Comparison of ENCODE assay signal across 24 cellular contexts in the genomic region with DNA sequence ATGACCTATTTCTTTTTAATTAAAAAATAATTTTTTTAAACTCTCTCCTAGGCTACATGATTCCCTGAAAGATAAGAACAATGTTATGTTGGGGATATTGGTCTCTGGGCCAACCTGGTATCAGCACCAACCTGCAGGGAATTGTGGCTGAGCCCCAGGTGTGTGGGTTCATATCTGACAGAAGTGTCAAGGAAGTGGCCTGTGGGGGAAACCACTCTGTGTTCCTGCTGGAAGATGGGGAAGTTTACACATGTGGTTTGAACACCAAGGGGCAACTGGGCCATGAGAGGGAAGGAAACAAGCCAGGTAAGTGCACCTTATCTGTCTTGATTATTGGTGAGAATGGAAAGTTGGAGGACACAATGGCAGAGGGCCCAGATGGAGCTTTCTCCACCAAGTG. TPM values are rescaled to one million over a fixed set of nuclear protein-coding genes. Genes with fewer than 3 reads are reported as not detected.
DNase-seq lines count a peak whose midpoint lies in the region; ATAC-seq and TF ChIP-seq lines count a peak whose summit lies in the region.
"Had no signal": no experiment of that assay in that cellular context is flagged by ENCODE, and none has a peak within 500 bp of the region (broad histone marks: within the 10 kb centered on the region; RNA-seq: fewer than 3 reads in every experiment).

No MANE protein-coding gene starts in this region.

- H3K4me3 Mint-ChIP-seq in activated CD4-positive, alpha-beta T cell treated with anti-CD3 and anti-CD28 coated beads, Interleukin-2, amount 10 ng/mL, durations not matched to agents 24 days and 14 days = no peak overlapping the region
- peak overlapping the region; percentile 22 to 73 (median 53) for H3K4me3 Mint-ChIP-seq in naive thymus-derived CD4-positive, alpha-beta T cell

- no peaks in the 10 kb centered on the region for H3K27me3 ChIP-seq in naive thymus-derived CD4-positive, alpha-beta T cell (ENCODE audit: control insufficient read depth in 2 of 2, insufficient read depth in 2 of 2, low read length in 2 of 2)
- H3K27me3 ChIP-seq in brain microvascular endothelial cell (replicated peaks) = no peaks in the 10 kb centered on the region
- H3K27me3 ChIP-seq: hepatocyte, tibial nerve had no signal

- no peaks in the 10 kb centered on the region for H3K9me3 ChIP-seq in naive thymus-derived CD4-positive, alpha-beta T cell (ENCODE audit: control insufficient read depth in 2 of 3, low read length in 3 of 3)
- H3K9me3 ChIP-seq: mucosa of descending colon, SK-N-SH, tibial nerve had no signal

- no peaks in the 10 kb centered on the region for H3K27me3 Mint-ChIP-seq in activated CD4-positive, alpha-beta T cell treated with anti-CD3 and anti-CD28 coated beads, Interleukin-2, amount 10 ng/mL, durations not matched to agents 24 days and 14 days
- H3K27me3 Mint-ChIP-seq in naive thymus-derived CD4-positive, alpha-beta T cell = no peaks in the 10 kb centered on the region

- in situ Hi-C loops in brain microvascular endothelial cell (cut with HindIII; ENCODE audit: low pct_ligation_motif_present, low sequenced_read_pairs) = no loop called here

- TF ChIP-seq CTCF in brain microvascular endothelial cell (IDR thresholded peaks at IDR 0.05; ENCODE audit: low read depth, low read length, missing control alignments) = no peak

- CTCF ChIA-PET in naive thymus-derived CD4-positive, alpha-beta T cell (lab: Charles Lee) = no interaction called here

- peaks cover 61% of the 10 kb centered on the region for H3K36me3 Mint-ChIP-seq in activated CD4-positive, alpha-beta T cell treated with anti-CD3 and anti-CD28 coated beads, Interleukin-2, amount 10 ng/mL, durations not matched to agents 24 days and 14 days (ENCODE audit: low read depth)
- peaks cover 25 to 75% (median 66%) of the 10 kb centered on the region in 5 donors for H3K36me3 Mint-ChIP-seq in naive thymus-derived CD4-positive, alpha-beta T cell

- peaks cover 24 to 27% of the 10 kb centered on the region in 2 donors for H3K4me1 ChIP-seq in naive thymus-derived CD4-positive, alpha-beta T cell (ENCODE audit: control insufficient read depth in 2 of 2, insufficient read depth in 2 of 2, low read length in 2 of 2)

- ATAC-seq in GM21423 (IDR thresholded peaks at IDR 0.05; ENCODE audit: unreplicated experiment) = peak; percentile 59
- ATAC-seq in naive thymus-derived CD4-positive, alpha-beta T cell = peak; percentile 46
- ATAC-seq: mucosa of descending colon, Panc1 had no signal

- no peak overlapping the region for H3K4me3 ChIP-seq in naive thymus-derived CD4-positive, alpha-beta T cell (ENCODE audit: low read length)
- H3K4me3 ChIP-seq in brain microvascular endothelial cell (ENCODE audit: low read depth, low read length) = no peak overlapping the region
- H3K4me3 ChIP-seq: hepatocyte, mucosa of descending colon, tibial nerve had no signal

- no peak overlapping the region for H3K27ac ChIP-seq in naive thymus-derived CD4-positive, alpha-beta T cell (ENCODE audit: low read depth, low read length)
- H3K27ac ChIP-seq in brain microvascular endothelial cell = no peak overlapping the region
- H3K27ac ChIP-seq: C4-2B, hepatocyte, tibial nerve had no signal

- POLR2A ChIA-PET in naive thymus-derived CD4-positive, alpha-beta T cell (lab: Charles Lee) = interaction anchor here (11.0 kb wide), 1 partner anchor 12 kb away, joined by 167 read pairs; a partner anchor contains a TSS

- H3K36me3 ChIP-seq in naive thymus-derived CD4-positive, alpha-beta T cell (ENCODE audit: control insufficient read depth in 2 of 3, insufficient read depth in 3 of 3, low read length in 3 of 3) = peaks cover 0 to 40% (median 8%) of the 10 kb centered on the region in 3 experiments
- no peaks in the 10 kb centered on the region for H3K36me3 ChIP-seq in brain microvascular endothelial cell (replicated peaks)

- H3K9me3 Mint-ChIP-seq in activated CD4-positive, alpha-beta T cell treated with anti-CD3 and anti-CD28 coated beads, Interleukin-2, amount 10 ng/mL, durations not matched to agents 24 days and 14 days = peaks cover 15% of the 10 kb centered on the region
- peaks cover 7 to 15% (median 10%) of the 10 kb centered on the region in 11 donors for H3K9me3 Mint-ChIP-seq in naive thymus-derived CD4-positive, alpha-beta T cell

- intact Hi-C loops in activated CD4-positive, alpha-beta T cell treated with anti-CD3 and anti-CD28 coated beads, Interleukin-2, amount 10 ng/mL, durations not matched to agents 24 days and 14 days (cut with micrococcal nuclease) = no loop called here
- intact Hi-C loops in naive thymus-derived CD4-positive, alpha-beta T cell (cut with micrococcal nuclease) = loop anchor here in 1 of 2 donors (1.0 to 2.0 kb wide), 3 partner anchors 8 to 15 kb away; no protein-coding TSS in a partner anchor

- peaks cover 27% of the 10 kb centered on the region for H3K4me1 Mint-ChIP-seq in activated CD4-positive, alpha-beta T cell treated with anti-CD3 and anti-CD28 coated beads, Interleukin-2, amount 10 ng/mL, durations not matched to agents 24 days and 14 days
- H3K4me1 Mint-ChIP-seq in naive thymus-derived CD4-positive, alpha-beta T cell = peaks cover 39 to 86% (median 81%) of the 10 kb centered on the region in 7 donors

- DNase-seq in activated CD4-positive, alpha-beta T cell treated with anti-CD3 and anti-CD28 coated beads, Interleukin-2, amount 10 ng/mL, durations not matched to agents 24 days and 14 days = peak; percentile 66
- no peak for DNase-seq in activated CD4-positive, alpha-beta T cell treated with anti-CD3 and anti-CD28 coated beads, Interleukin-2, amount 50 U/mL, for 4 hours
- DNase-seq in T-helper 22 cell (ENCODE audit: low read depth) = peak; percentile 38
- peak in 1 of 9 donors; percentile 18 for DNase-seq in naive thymus-derived CD4-positive, alpha-beta T cell
- DNase-seq in superior temporal gyrus (ENCODE audit: extremely low spot score) = no peak
- no peak for DNase-seq in AML-193 (lab: John Stamatoyannopoulos, UW)
- DNase-seq in brain microvascular endothelial cell = no peak
- DNase-seq: 8988T; activated gamma-delta T cell; DMS79 treated with DMSO at 0.1 percent for 48 hours; Karpas-422; kidney glomerular epithelial cell; mucosa of descending colon; NCI-H1092 treated with DMSO at 0.1 percent for 48 hours; NCI-H774; posterior cingulate gyrus; SK-N-SH; stimulated activated CD4-positive, alpha-beta T cell treated with anti-CD3 and anti-CD28 coated beads, Interleukin-4, amount 100 ng/mL, for 24 hours; stimulated activated CD8-positive, alpha-beta memory T cell treated with anti-CD3 and anti-CD28 coated beads, Interleukin-4, amount 100 ng/mL, for 48 hours had no signal

- H3K27ac Mint-ChIP-seq in activated CD4-positive, alpha-beta T cell treated with anti-CD3 and anti-CD28 coated beads, Interleukin-2, amount 10 ng/mL, durations not matched to agents 24 days and 14 days = no peak overlapping the region
- peak overlapping the region in 8 of 9 donors; percentile 21 to 99 (median 74) for H3K27ac Mint-ChIP-seq in naive thymus-derived CD4-positive, alpha-beta T cell

RNA-seq across cellular contexts. Expression of a gene that starts 13.5 kb away (rescaled TPM):
- 18.8 and 18.9 TPM in 2 replicates for total RNA-seq in activated CD4-positive, alpha-beta T cell treated with anti-CD3 and anti-CD28 coated beads, Interleukin-2, amount 10 ng/mL, durations not matched to agents 24 days and 14 days
- total RNA-seq in naive thymus-derived CD4-positive, alpha-beta T cell = 100 to 1,000 TPM in 4 of 5 experiments, 10 to 100 TPM in 1; 38.1 to 130 (median 104) TPM
- 10 to 100 TPM; 42.7 to 65.8 TPM for polyA plus RNA-seq in naive thymus-derived CD4-positive, alpha-beta T cell

Comparison
In these comparisons a context has a peak if more than half of its experiments do, and no peak if none do; other contexts are left out.
1. DNase-seq: peak in activated CD4-positive, alpha-beta T cell treated with anti-CD3 and anti-CD28 coated beads, Interleukin-2, amount 10 ng/mL, durations not matched to agents 24 days and 14 days (single experiment) and T-helper 22 cell (single experiment); none in activated CD4-positive, alpha-beta T cell treated with anti-CD3 and anti-CD28 coated beads, Interleukin-2, amount 50 U/mL, for 4 hours (0 of 2), superior temporal gyrus (single experiment), AML-193 (0 of 2) and brain microvascular endothelial cell (single experiment).